Comparison of ENCODE assay signal across 21 cellular contexts in genomic region chr11:17515443-17516176, GRCh38. TPM values are rescaled to one million over a fixed set of nuclear protein-coding genes. Genes with fewer than 3 reads are reported as not detected.
DNase-seq lines count a peak whose midpoint lies in the region; ATAC-seq and TF ChIP-seq lines count a peak whose summit lies in the region.
"Had no signal": no experiment of that assay in that cellular context is flagged by ENCODE, and none has a peak within 500 bp of the region (broad histone marks: within the 10 kb centered on the region; RNA-seq: fewer than 3 reads in every experiment).

No MANE protein-coding gene starts in this region.

- H2AFZ ChIP-seq in osteoblast (ENCODE audit: low read length) (no peak overlapping the region), MM.1S (ENCODE audit: low read length) (no peak overlapping the region)

- in situ Hi-C loops in ACHN (cut with HindIII; ENCODE audit: low pct_ligation_motif_present, low pct_unique_long_range_greater_than_20kb, low sequenced_read_pairs) = no loop called here

- no peaks in the 10 kb centered on the region for H3F3A ChIP-seq in MM.1S (ENCODE audit: insufficient read depth, low read length)

- H3K4me1 ChIP-seq in osteoblast (ENCODE audit: insufficient read depth, low read length) (no peaks in the 10 kb centered on the region), MM.1S (ENCODE audit: low read length) (peaks cover 4% of the 10 kb centered on the region)

- H4K20me1 ChIP-seq in osteoblast (ENCODE audit: insufficient read depth, low read length) (no peaks in the 10 kb centered on the region), MM.1S (ENCODE audit: insufficient read depth, low read length) (no peaks in the 10 kb centered on the region)

- H3K27ac ChIP-seq in cingulate gyrus (ENCODE audit: low read depth, low read length) (peak overlapping the region; percentile 83), osteoblast (ENCODE audit: low read depth, low read length) (no peak overlapping the region), MM.1S (ENCODE audit: low read length) (no peak overlapping the region)
- H3K27ac ChIP-seq: 22Rv1 had no signal

- H3K36me3 ChIP-seq in osteoblast (ENCODE audit: insufficient read depth, low read length) (no peaks in the 10 kb centered on the region), MM.1S (replicated peaks; ENCODE audit: insufficient read depth, low read length) (no peaks in the 10 kb centered on the region)

- no peaks in the 10 kb centered on the region for H3K79me2 ChIP-seq in osteoblast (ENCODE audit: insufficient read depth, low read length)
- no peaks in the 10 kb centered on the region for H3K79me2 ChIP-seq in MM.1S (ENCODE audit: low read length)

- no peak overlapping the region for H3K9ac ChIP-seq in MM.1S (ENCODE audit: low read length)

- DNase-seq in NCI-H2227 (lab: John Stamatoyannopoulos, UW; ENCODE audit: unreplicated experiment) (peak; percentile 12), NCI-H2227 treated with DMSO at 0.1 percent for 48 hours (lab: John Stamatoyannopoulos, UW) (no peak), osteoblast (ENCODE audit: insufficient read length, low spot score, missing footprints) (peak; percentile 78), MM.1S (no peak), ACHN (no peak)
- DNase-seq: DMS153, DND-41, H7, Kasumi-1, MV-4-11, NCI-H1105, NCI-H1436 treated with DMSO at 0.1 percent for 48 hours, NCI-H187 treated with DMSO at 0.1 percent for 48 hours, NCI-H526 treated with DMSO at 0.1 percent for 48 hours, SIG-M5 had no signal

- no peak for ATAC-seq in HG03025 (IDR thresholded peaks at IDR 0.05; ENCODE audit: low FRiP score, unreplicated experiment)
- ATAC-seq: K562 had no signal

- H3K9me2 ChIP-seq in MM.1S (replicated peaks; ENCODE audit: insufficient read depth, low read length) = no peaks in the 10 kb centered on the region

- no peak for TF ChIP-seq CTCF in osteoblast (IDR thresholded peaks at IDR 0.05; ENCODE audit: extremely low read depth, low read depth, low read length)
- TF ChIP-seq CTCF in MM.1S (IDR thresholded peaks at IDR 0.05; ENCODE audit: low read length) = no peak

- peaks cover 5% of the 10 kb centered on the region for H3K27me3 ChIP-seq in osteoblast (ENCODE audit: insufficient read depth, low read length)
- no peaks in the 10 kb centered on the region for H3K27me3 ChIP-seq in MM.1S (replicated peaks; ENCODE audit: insufficient read depth, low read length)

- H3K9me3 ChIP-seq in osteoblast (ENCODE audit: low read depth, low read length) (no peaks in the 10 kb centered on the region), MM.1S (replicated peaks; ENCODE audit: insufficient read depth, low read length) (no peaks in the 10 kb centered on the region)

- no peak overlapping the region for H3K4me2 ChIP-seq in osteoblast (ENCODE audit: insufficient read depth, low read length)
- no peak overlapping the region for H3K4me2 ChIP-seq in MM.1S (ENCODE audit: low read depth, low read length)

- H3K4me3 ChIP-seq in osteoblast (ENCODE audit: insufficient read depth, low read length) = no peak overlapping the region
- no peak overlapping the region for H3K4me3 ChIP-seq in MM.1S (ENCODE audit: low read length)
- H3K4me3 ChIP-seq: K562 had no signal

RNA-seq across cellular contexts. Expression of gene USH1C, which starts 28.6 kb away (rescaled TPM):
- not detected in 2 replicates for total RNA-seq in osteoblast
- total RNA-seq: K562, M059J had no signal

RNA-seq across cellular contexts. Expression of gene OTOG, which starts 31.4 kb away (rescaled TPM):
- not detected in 2 replicates for total RNA-seq in osteoblast
- total RNA-seq: K562, M059J, NCI-H460 had no signal

RNA-seq across cellular contexts. Expression of gene ABCC8, which starts 39.0 kb away (rescaled TPM):
- not detected in 2 replicates for total RNA-seq in osteoblast
- total RNA-seq: K562, M059J, NCI-H460 had no signal

Comparison
In these comparisons a context has a peak if more than half of its experiments do, and no peak if none do; other contexts are left out.
1. DNase-seq: peak in NCI-H2227 (single experiment) and osteoblast (single experiment); none in NCI-H2227 treated with DMSO at 0.1 percent for 48 hours (single experiment), MM.1S (single experiment) and ACHN (single experiment).